Comparison of ENCODE assay signal across 1 cellular context in the genomic region with DNA sequence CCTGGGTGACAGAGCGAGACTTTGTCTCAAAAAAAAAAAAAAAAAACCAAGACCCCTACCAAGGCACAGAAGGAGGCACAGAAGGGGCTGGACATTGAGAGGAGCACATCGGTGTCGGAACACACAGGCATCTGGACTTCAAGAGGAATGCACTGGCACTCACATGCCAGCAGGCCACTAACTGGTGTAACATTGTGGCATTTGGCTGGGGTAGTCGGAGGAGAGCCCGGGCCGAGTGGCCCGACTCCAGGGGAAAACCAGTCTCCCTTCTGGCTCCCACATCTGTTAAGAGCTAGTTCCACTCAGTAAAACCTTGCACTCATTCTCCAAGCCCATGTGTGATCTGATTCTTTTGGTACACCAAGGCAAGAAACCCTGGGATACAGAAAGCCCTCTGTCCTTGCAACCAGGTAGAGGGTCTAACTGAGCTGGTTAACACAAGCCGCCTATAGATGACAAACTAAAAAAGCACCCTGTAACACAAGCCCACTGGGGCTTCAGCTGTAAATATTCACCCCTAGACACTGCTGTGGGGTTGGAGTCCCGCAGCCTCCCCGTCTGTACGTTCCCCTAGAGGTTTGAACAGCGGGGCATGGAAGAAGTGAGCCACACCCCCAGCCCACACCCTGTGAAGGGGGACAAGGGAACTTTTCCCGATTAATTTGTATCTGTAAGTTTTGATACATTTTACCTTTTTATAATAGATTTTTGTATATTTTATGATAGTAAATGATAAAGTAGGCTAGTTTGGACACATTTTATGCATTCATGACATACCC.
TF ChIP-seq lines count a peak whose summit lies in the region.

No MANE protein-coding gene starts in this region.

TF ChIP-seq in K562, 482 proteins besides CTCF, POLR2A, EP300 and RAD21:
- TF ChIP-seq EP400 (IDR thresholded peaks at IDR 0.05) = no peak
